ENCODE assay signal across 16 cellular contexts in the genomic region with DNA sequence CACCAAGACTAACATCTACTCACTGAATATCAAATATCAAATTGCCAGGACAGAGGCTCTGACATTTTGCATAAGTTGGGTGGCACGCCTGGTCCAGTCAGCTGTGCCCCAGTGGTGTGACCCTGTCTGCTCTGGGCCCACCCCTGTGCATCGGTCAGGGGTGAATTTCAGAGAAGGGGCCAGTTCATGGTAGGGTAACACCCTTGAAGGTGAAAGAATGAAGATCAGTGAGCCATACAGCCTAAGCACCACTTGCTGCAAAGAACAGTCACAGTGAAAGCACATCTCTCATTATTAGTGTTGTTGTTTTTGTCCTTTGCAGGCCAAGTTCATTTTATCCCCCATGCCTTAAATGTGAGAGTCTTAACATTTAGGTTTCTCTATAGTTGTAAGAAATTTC.
A peak's percentile ranks its signal among the peaks of the same experiment; 100 is the strongest.
DNase-seq lines count a peak whose midpoint lies in the region; ATAC-seq and TF ChIP-seq lines count a peak whose summit lies in the region.
"Had no signal": no experiment of that assay in that cellular context is flagged by ENCODE, and none has a peak within 500 bp of the region (broad histone marks: within the 10 kb centered on the region; RNA-seq: fewer than 3 reads in every experiment).

No MANE protein-coding gene starts in this region.

- H3K36me3 ChIP-seq in Karpas-422 (ENCODE audit: insufficient read depth, low read length), result 0 out of 2 replicates have a peak, but pooled peaks cover 4% of the 10 kb centered on the region
- no peaks in the 10 kb centered on the region for H3K36me3 ChIP-seq in left ventricle myocardium inferior
- no peaks in the 10 kb centered on the region for H3K36me3 ChIP-seq in left lung
- H3K36me3 ChIP-seq: BLaER1 had no signal

- TF ChIP-seq CTCF in left ventricle myocardium inferior (IDR thresholded peaks at IDR 0.05; ENCODE audit: borderline replicate concordance), result no peak
- TF ChIP-seq CTCF in left lung (IDR thresholded peaks at IDR 0.05), result no peak

- no peaks in the 10 kb centered on the region for H3K9me3 ChIP-seq in Karpas-422 (ENCODE audit: low read length)
- H3K9me3 ChIP-seq in left ventricle myocardium inferior (replicated peaks), result no peaks in the 10 kb centered on the region
- H3K9me3 ChIP-seq in left lung, result no peaks in the 10 kb centered on the region
- H3K9me3 ChIP-seq: BLaER1 had no signal

- H3K4me3 ChIP-seq in Karpas-422 (ENCODE audit: low read length), result no peak overlapping the region
- no peak overlapping the region for H3K4me3 ChIP-seq in left ventricle myocardium inferior
- no peak overlapping the region for H3K4me3 ChIP-seq in left lung
- H3K4me3 ChIP-seq: BLaER1, K562 had no signal

- H3K9ac ChIP-seq in Karpas-422 (ENCODE audit: low read length), result no peak overlapping the region
- H3K9ac ChIP-seq: BLaER1 had no signal

- ATAC-seq in GM18520 (IDR thresholded peaks at IDR 0.05; ENCODE audit: unreplicated experiment) (peak; percentile 68), GM21786 (IDR thresholded peaks at IDR 0.05; ENCODE audit: unreplicated experiment) (peak; percentile 70), GM19452 (IDR thresholded peaks at IDR 0.05; ENCODE audit: unreplicated experiment) (no peak), left lung (no peak)
- ATAC-seq: K562 had no signal

- H3K9me2 ChIP-seq in Karpas-422 (replicated peaks; ENCODE audit: insufficient read depth, low read length), result no peaks in the 10 kb centered on the region

- no peaks in the 10 kb centered on the region for H4K20me1 ChIP-seq in Karpas-422 (ENCODE audit: insufficient read depth, low read depth, low read length)
- H4K20me1 ChIP-seq: BLaER1 had no signal

- DNase-seq in Karpas-422, result no peak
- DNase-seq in left ventricle myocardium inferior, result no peak
- DNase-seq in SW480 (ENCODE audit: low spot score), result no peak
- DNase-seq in left lung, result no peak
- DNase-seq: 8988T; CD4-positive, alpha-beta memory T cell; DMS153; DMS79; GDM1; H9; IMR-90 had no signal

- H3K27me3 ChIP-seq in Karpas-422 (ENCODE audit: low read length) (no peaks in the 10 kb centered on the region), left ventricle myocardium inferior (ENCODE audit: low read depth) (no peaks in the 10 kb centered on the region), left lung (no peaks in the 10 kb centered on the region)
- H3K27me3 ChIP-seq: BLaER1 had no signal

- H3K79me2 ChIP-seq in Karpas-422 (ENCODE audit: low read length), result peaks cover 85% of the 10 kb centered on the region

- peak overlapping the region; percentile 62 for H3K27ac ChIP-seq in Karpas-422 (ENCODE audit: low read length)
- no peak overlapping the region for H3K27ac ChIP-seq in left ventricle myocardium inferior (replicated peaks)
- no peak overlapping the region for H3K27ac ChIP-seq in left lung
- H3K27ac ChIP-seq: BLaER1 had no signal

- H2AFZ ChIP-seq in Karpas-422 (ENCODE audit: low read length), result no peak overlapping the region

- intact Hi-C loops in left ventricle myocardium inferior (cut with micrococcal nuclease), result no loop called here
- intact Hi-C loops in left lung (cut with DNase I), result no loop called here

- H3K4me1 ChIP-seq in Karpas-422 (ENCODE audit: low read length) (peaks cover 64% of the 10 kb centered on the region), left ventricle myocardium inferior (no peaks in the 10 kb centered on the region), left lung (no peaks in the 10 kb centered on the region)
- H3K4me1 ChIP-seq: BLaER1 had no signal

- H3K4me2 ChIP-seq in Karpas-422 (ENCODE audit: low read depth, low read length, poor library complexity, severe bottlenecking), result peak overlapping the region; percentile 31
- H3K4me2 ChIP-seq: BLaER1 had no signal

Comparison
In these comparisons a context has a peak if more than half of its experiments do, and no peak if none do; other contexts are left out.
1. ATAC-seq: peak in GM18520 (single experiment) and GM21786 (single experiment); none in GM19452 (single experiment) and left lung (single experiment).